ENCODE assay signal across 8 cellular contexts in genomic region chr4:173370130-173370476, GRCh38. TPM values are rescaled to one million over a fixed set of nuclear protein-coding genes. Genes with fewer than 3 reads are reported as not detected.
A peak's percentile ranks its signal among the peaks of the same experiment; 100 is the strongest.
DNase-seq lines count a peak whose midpoint lies in the region; ATAC-seq lines count a peak whose summit lies in the region.

No MANE protein-coding gene starts in this region.

- peak overlapping the region; percentile 97 for H3K27ac ChIP-seq in rectal smooth muscle tissue (ENCODE audit: low read depth, low read length)

- peaks cover 2% of the 10 kb centered on the region for H3K27me3 Mint-ChIP-seq in IgD-negative memory B cell

- H3K4me3 ChIP-seq in rectal smooth muscle tissue (ENCODE audit: low read length), result peak overlapping the region; percentile 94

- peaks cover 1% of the 10 kb centered on the region for H3K27me3 ChIP-seq in rectal smooth muscle tissue (ENCODE audit: control insufficient read depth, insufficient read depth, low read length)

- H3K4me1 ChIP-seq in rectal smooth muscle tissue (ENCODE audit: control insufficient read depth, insufficient read depth, low read length), result no peaks in the 10 kb centered on the region

- peak; percentile 30 to 37 for DNase-seq in stimulated activated CD4-positive, alpha-beta T cell treated with anti-CD3 and anti-CD28 coated beads, Interleukin-12 subunit alpha, Interleukin-12 subunit beta, amount 100 ng/mL, for 24 hours (ENCODE audit: low read depth in 2 of 2)
- DNase-seq in stimulated activated CD4-positive, alpha-beta T cell treated with anti-CD3 and anti-CD28 coated beads, Interleukin-2, amount 100 ng/mL, for 48 hours, result no peak
- DNase-seq in activated T-helper 1 cell treated with Interleukin-2 at 50 U/mL for 16 hours (ENCODE audit: low read depth), result peak; percentile 30
- peak; percentile 69 for DNase-seq in germinal center (ENCODE audit: low spot score)
- DNase-seq in retina, result no peak

- ATAC-seq in GM18520 (IDR thresholded peaks at IDR 0.05; ENCODE audit: unreplicated experiment), result no peak

- peak overlapping the region; percentile 82 to 100 (median 99) for H3K4me3 Mint-ChIP-seq in IgD-negative memory B cell

- H3K36me3 Mint-ChIP-seq in IgD-negative memory B cell, result no peaks in the 10 kb centered on the region

- H3K36me3 ChIP-seq in rectal smooth muscle tissue (ENCODE audit: control insufficient read depth, insufficient read depth, low read length), result no peaks in the 10 kb centered on the region

- peaks cover 5 to 13% (median 9%) of the 10 kb centered on the region in 3 donors for H3K4me1 Mint-ChIP-seq in IgD-negative memory B cell

- peak overlapping the region; percentile 95 for H3K9ac ChIP-seq in rectal smooth muscle tissue (ENCODE audit: low read length)

- H3K9me3 Mint-ChIP-seq in IgD-negative memory B cell, result no peaks in the 10 kb centered on the region

- H3K27ac Mint-ChIP-seq in IgD-negative memory B cell, result peak overlapping the region; percentile 64 to 97 (median 92)

RNA-seq across cellular contexts. Expression of gene SAP30, which starts 0.7 kb away (rescaled TPM):
- polyA plus RNA-seq in IgD-negative memory B cell, result 2.5 TPM

RNA-seq across cellular contexts. Expression of gene SCRG1, which starts 28.8 kb away (rescaled TPM):
- not detected for polyA plus RNA-seq in IgD-negative memory B cell

RNA-seq across cellular contexts. Expression of gene HMGB2, which starts 35.9 kb away (rescaled TPM):
- polyA plus RNA-seq in IgD-negative memory B cell, result 128 TPM

Comparison
In these comparisons a context has a peak if more than half of its experiments do, and no peak if none do; other contexts are left out.
1. DNase-seq: peak in stimulated activated CD4-positive, alpha-beta T cell treated with anti-CD3 and anti-CD28 coated beads, Interleukin-12 subunit alpha, Interleukin-12 subunit beta, amount 100 ng/mL, for 24 hours (2 of 2), activated T-helper 1 cell treated with Interleukin-2 at 50 U/mL for 16 hours (single experiment) and germinal center (single experiment); none in stimulated activated CD4-positive, alpha-beta T cell treated with anti-CD3 and anti-CD28 coated beads, Interleukin-2, amount 100 ng/mL, for 48 hours (0 of 2) and retina (single experiment).